In genomic region chr14:58297762-58298476, GRCh38 we compare ENCODE assay signal across 8 cellular contexts. TPM values are rescaled to one million over a fixed set of nuclear protein-coding genes. Genes with fewer than 3 reads are reported as not detected.
DNase-seq lines count a peak whose midpoint lies in the region; ATAC-seq, FAIRE-seq and TF ChIP-seq lines count a peak whose summit lies in the region.

No MANE protein-coding gene starts in this region.

- H3K27me3 ChIP-seq in endothelial cell of umbilical vein (ENCODE audit: control insufficient read depth in 2 of 2, insufficient read depth in 2 of 2, low read length in 2 of 2) = no peaks in the 10 kb centered on the region

- H3K4me1 ChIP-seq in endothelial cell of umbilical vein (ENCODE audit: control insufficient read depth, extremely low read depth, insufficient read depth, low read length) = peaks cover 14% of the 10 kb centered on the region

- dilution Hi-C loops in endothelial cell of umbilical vein (cut with MboI; ENCODE audit: extremely low pct_ligation_motif_present, low sequenced_read_pairs) = no loop called here

- no peak overlapping the region for H3K27ac Mint-ChIP-seq in mesothelial cell of epicardium

- peak overlapping the region; percentile 90 for H3K27ac ChIP-seq in endothelial cell of umbilical vein (ENCODE audit: insufficient read depth, low read depth, low read length)

- H2AFZ ChIP-seq in endothelial cell of umbilical vein (ENCODE audit: low read depth, low read length) = peak overlapping the region; percentile 64

- CTCF ChIA-PET in endothelial cell of umbilical vein (lab: Charles Lee) = interaction anchor here (0.6 to 2.2 kb wide), 11 partner anchors 10 to 129 kb away, joined by 3 to 12 read pairs (median 4); partner anchors contain the start of genes KIAA0586, TIMM9 and TOMM20L

- H3K79me2 ChIP-seq in endothelial cell of umbilical vein (ENCODE audit: control insufficient read depth, insufficient read depth, low read length) = peaks cover 52% of the 10 kb centered on the region

- H3K27me3 Mint-ChIP-seq in mesothelial cell of epicardium (ENCODE audit: low read depth) = no peaks in the 10 kb centered on the region

- H3K36me3 Mint-ChIP-seq in mesothelial cell of epicardium = peaks cover 25% of the 10 kb centered on the region

- peak; percentile 58 for TF ChIP-seq POLR2A in endothelial cell of umbilical vein (IDR thresholded peaks at IDR 0.05; ENCODE audit: low read depth, low read length)

- peaks cover 3 to 10% of the 10 kb centered on the region in 2 experiments for H3K36me3 ChIP-seq in endothelial cell of umbilical vein (ENCODE audit: control insufficient read depth in 2 of 2, extremely low read depth in 1 of 2, insufficient read depth in 2 of 2, low read length in 2 of 2)

- H3K9me1 ChIP-seq in endothelial cell of umbilical vein (replicated peaks; ENCODE audit: control insufficient read depth, extremely low read depth, insufficient read depth, low read length) = no peaks in the 10 kb centered on the region

- H3K4me2 ChIP-seq in endothelial cell of umbilical vein (ENCODE audit: insufficient read depth, low read length) = peak overlapping the region; percentile 95

- H3K9me3 Mint-ChIP-seq in mesothelial cell of epicardium = no peaks in the 10 kb centered on the region

- H3K4me3 ChIP-seq in endothelial cell of umbilical vein (replicated peaks in 1 of 3; ENCODE audit: insufficient read depth in 1 of 3, low read depth in 1 of 3, low read length in 3 of 3) = peak overlapping the region; percentile 91 to 97 (median 92)

- H3K4me1 Mint-ChIP-seq in mesothelial cell of epicardium = peaks cover 28% of the 10 kb centered on the region

- FAIRE-seq in HTR-8/SVneo (lab: Jason Lieb, UNC) (peak; percentile 100), endothelial cell of umbilical vein (lab: Jason Lieb, UNC) (peak; percentile 98)

- H3K9ac ChIP-seq in endothelial cell of umbilical vein (replicated peaks; ENCODE audit: extremely low read depth, insufficient read depth, low read length) = peak overlapping the region; percentile 91

- no peaks in the 10 kb centered on the region for H4K20me1 ChIP-seq in endothelial cell of umbilical vein (replicated peaks; ENCODE audit: control insufficient read depth, extremely low read depth, insufficient read depth, low read length)

- no peaks in the 10 kb centered on the region for H3K9me3 ChIP-seq in endothelial cell of umbilical vein (replicated peaks; ENCODE audit: control insufficient read depth, insufficient read depth, low read length)

- peak; percentile 80 for ATAC-seq in GM21381 (IDR thresholded peaks at IDR 0.05; ENCODE audit: unreplicated experiment)

- no peak for TF ChIP-seq CTCF in endothelial cell of umbilical vein (IDR thresholded peaks at IDR 0.05; ENCODE audit: extremely low read depth in 1 of 2, insufficient read depth in 1 of 2, low read depth in 1 of 2, low read length in 2 of 2)
- TF ChIP-seq CTCF in mesothelial cell of epicardium (IDR thresholded peaks at IDR 0.05; ENCODE audit: unreplicated experiment) = no peak

- DNase-seq in Caki2 (ENCODE audit: low read depth) (peak; percentile 99), HTR-8/SVneo (ENCODE audit: insufficient read length, low spot score) (peak; percentile 100), NOMO-1 treated with dmso at 0.1 percent for 144 hours (lab: John Stamatoyannopoulos, UW; ENCODE audit: unreplicated experiment) (peak; percentile 100), endothelial cell of umbilical vein (ENCODE audit: low read depth, low spot score) (peak; percentile 100), mesothelial cell of epicardium (ENCODE audit: low spot score in 2 of 2, unreplicated experiment in 2 of 2) (peak; percentile 97 to 98)
- DNase-seq in activated CD8-positive, alpha-beta memory T cell treated with anti-CD3 and anti-CD28 coated beads, Interleukin-2, amount 50 U/mL, for 24 hours (ENCODE audit: extremely low read depth) = peak; percentile 96
- DNase-seq in stimulated activated CD8-positive, alpha-beta memory T cell treated with anti-CD3 and anti-CD28 coated beads, Interleukin-15, amount 100 ng/mL, for 48 hours (ENCODE audit: low read depth in 2 of 2) = peak; percentile 96 to 97

- intact Hi-C loops in endothelial cell of umbilical vein (cut with micrococcal nuclease) = loop anchor here (1.0 to 2.0 kb wide), 5 partner anchors 17 to 129 kb away; partner anchors contain the start of genes KIAA0586, PSMA3, TIMM9 and TOMM20L

- in situ Hi-C loops in Caki2 (cut with HindIII; ENCODE audit: low pct_unique_long_range_greater_than_20kb, low sequenced_read_pairs) = no loop called here

- BruUV-seq in endothelial cell of umbilical vein (replicated peaks; lab: Mats Ljungman, UMichigan) = no TSS peak

- POLR2A ChIA-PET in endothelial cell of umbilical vein (lab: Charles Lee) = interaction anchor here (0.6 to 1.8 kb wide), 10 partner anchors 9 to 129 kb away, joined by 3 to 9 read pairs (median 5); partner anchors contain the start of genes ACTR10, KIAA0586, PSMA3 and TIMM9

- H3K4me3 Mint-ChIP-seq in mesothelial cell of epicardium = no peak overlapping the region

TF ChIP-seq in endothelial cell of umbilical vein, 7 proteins besides CTCF, POLR2A, EP300 and RAD21:
- TF ChIP-seq FOS (IDR thresholded peaks at IDR 0.05; ENCODE audit: borderline replicate concordance, insufficient read depth, low read length) (no peak), MAX (IDR thresholded peaks at IDR 0.05; ENCODE audit: insufficient read depth, insufficient read length) (no peak), POLR2AphosphoS5 (IDR thresholded peaks at IDR 0.05; ENCODE audit: insufficient read depth, low read depth, low read length) (peak; percentile 72), JUN (IDR thresholded peaks at IDR 0.05; ENCODE audit: borderline replicate concordance, insufficient read depth, insufficient read length, low read depth) (peak; percentile 17), GATA2 (IDR thresholded peaks at IDR 0.05; ENCODE audit: insufficient read depth, insufficient read length, low read depth, low read length) (no peak), EZH2 (IDR thresholded peaks at IDR 0.05; ENCODE audit: borderline replicate concordance, low read depth, low read length, severe bottlenecking) (peak; percentile 98)

RNA-seq across cellular contexts. Expression of gene ARID4A, which starts 0.4 kb away (rescaled TPM):
- total RNA-seq in Caki2 (2014; rRNA removed; shearing (Covaris generic); ENCODE audit: low replicate concordance) = 1.8 and 2.1 TPM in 2 replicates
- total RNA-seq in endothelial cell of umbilical vein = 20.0 and 21.5 TPM in 2 replicates
- polyA plus RNA-seq in endothelial cell of umbilical vein = 2.7 and 3.7 TPM in 2 replicates
- polyA plus RNA-seq in endothelial cell of umbilical vein (2011; cell fraction: cytosol; rRNA removed) = 4.2 and 4.4 TPM in 2 replicates
- 22.5 and 31.4 TPM in 2 replicates for polyA plus RNA-seq in endothelial cell of umbilical vein (2011; cell fraction: nucleus; rRNA removed)
- 8.4 and 12.3 TPM in 2 replicates for polyA plus RNA-seq in endothelial cell of umbilical vein (2012)
- 12.7 and 13.0 TPM in 2 replicates for polyA minus RNA-seq in endothelial cell of umbilical vein
- polyA minus RNA-seq in endothelial cell of umbilical vein (2011; cell fraction: cytosol; rRNA and poly(A)+ RNA removed) = 5.7 TPM
- 25.0 and 29.9 TPM in 2 replicates for polyA minus RNA-seq in endothelial cell of umbilical vein (2011; cell fraction: nucleus; rRNA and poly(A)+ RNA removed)
- total RNA-seq in mesothelial cell of epicardium = 28.1 to 35.5 TPM (median 32.9 TPM) in 3 replicates

RNA-seq across cellular contexts. Expression of gene PSMA3, which starts 53.3 kb away (rescaled TPM):
- total RNA-seq in Caki2 (2014; rRNA removed; shearing (Covaris generic); ENCODE audit: low replicate concordance) = 135 and 171 TPM in 2 replicates
- total RNA-seq in endothelial cell of umbilical vein = 228 and 240 TPM in 2 replicates
- polyA plus RNA-seq in endothelial cell of umbilical vein = 274 and 297 TPM in 2 replicates
- 258 and 315 TPM in 2 replicates for polyA plus RNA-seq in endothelial cell of umbilical vein (2011; cell fraction: cytosol; rRNA removed)
- 142 and 181 TPM in 2 replicates for polyA plus RNA-seq in endothelial cell of umbilical vein (2011; cell fraction: nucleus; rRNA removed)
- polyA plus RNA-seq in endothelial cell of umbilical vein (2012) = 139 and 245 TPM in 2 replicates
- polyA minus RNA-seq in endothelial cell of umbilical vein = 190 and 204 TPM in 2 replicates
- 83.9 TPM for polyA minus RNA-seq in endothelial cell of umbilical vein (2011; cell fraction: cytosol; rRNA and poly(A)+ RNA removed)
- polyA minus RNA-seq in endothelial cell of umbilical vein (2011; cell fraction: nucleus; rRNA and poly(A)+ RNA removed) = 56.6 and 86.0 TPM in 2 replicates
- total RNA-seq in mesothelial cell of epicardium = 133 to 142 TPM (median 133 TPM) in 3 replicates

Comparison
In these comparisons a context has a peak if more than half of its experiments do, and no peak if none do; other contexts are left out.
1. Peak in every context shown above with its lines: DNase-seq, ATAC-seq, H3K4me3 ChIP-seq and H3K27ac ChIP-seq.